In genomic region chr18:32351014-32351413, GRCh38 we compare ENCODE assay signal across 12 cellular contexts.
DNase-seq lines count a peak whose midpoint lies in the region; FAIRE-seq and TF ChIP-seq lines count a peak whose summit lies in the region.
"Had no signal": no experiment of that assay in that cellular context is flagged by ENCODE, and none has a peak within 500 bp of the region (broad histone marks: within the 10 kb centered on the region; RNA-seq: fewer than 3 reads in every experiment).

No MANE protein-coding gene starts in this region.

- POLR2A ChIA-PET in HEK293T (lab: Yijun Ruan, JAX), result no interaction called here

- H3K27ac ChIP-seq in muscle layer of duodenum (ENCODE audit: low read length) (peak overlapping the region; percentile 82), vagina (peak overlapping the region; percentile 76)

- H3K4me1 ChIP-seq in muscle layer of duodenum (ENCODE audit: control insufficient read depth in 1 of 2, insufficient read depth in 2 of 2, low read length in 2 of 2) (peaks cover 9 to 23% of the 10 kb centered on the region in 2 donors), vagina (peaks cover 49% of the 10 kb centered on the region)

- CTCF ChIA-PET in HEK293T (lab: Yijun Ruan, JAX), result interaction anchor here (0.6 to 0.7 kb wide), 2 partner anchors 118 to 193 kb away, joined by 3 to 6 read pairs; no protein-coding TSS in a partner anchor

- H3K27me3 ChIP-seq in muscle layer of duodenum (ENCODE audit: low read depth, low read length), result no peaks in the 10 kb centered on the region
- no peaks in the 10 kb centered on the region for H3K27me3 ChIP-seq in vagina

- H3K36me3 ChIP-seq in muscle layer of duodenum (ENCODE audit: control insufficient read depth in 1 of 2, insufficient read depth in 2 of 2, low read length in 2 of 2), result no peaks in the 10 kb centered on the region
- no peaks in the 10 kb centered on the region for H3K36me3 ChIP-seq in vagina

- no peak for FAIRE-seq in HTR-8/SVneo (lab: Jason Lieb, UNC)

- H3K4me3 ChIP-seq in muscle layer of duodenum (ENCODE audit: low read depth in 1 of 2, low read length in 2 of 2) (no peak overlapping the region), vagina (no peak overlapping the region)

- DNase-seq in amniotic epithelial cell (ENCODE audit: low read depth) (peak; percentile 54), fibroblast of peridontal ligament (ENCODE audit: extremely low read depth) (peak; percentile 16), vagina (ENCODE audit: extremely low spot score in 2 of 2) (no peak), HEK293T (ENCODE audit: extremely low spot score) (no peak), HTR-8/SVneo (ENCODE audit: insufficient read length, low spot score) (no peak), 8988T (no peak)
- DNase-seq: activated CD4-positive, alpha-beta T cell treated with anti-CD3 and anti-CD28 coated beads for 48 hours; CD8-positive, alpha-beta memory T cell; GF-D8; naive thymus-derived CD8-positive, alpha-beta T cell; T-cell had no signal

- H3K9me3 ChIP-seq in muscle layer of duodenum (ENCODE audit: control insufficient read depth in 1 of 2, low read length in 2 of 2) (no peaks in the 10 kb centered on the region), vagina (no peaks in the 10 kb centered on the region)

- intact Hi-C loops in vagina (cut with DNase I), result no loop called here

- TF ChIP-seq CTCF in vagina (IDR thresholded peaks at IDR 0.05), result no peak

- no peak for TF ChIP-seq POLR2A in vagina (IDR thresholded peaks at IDR 0.05)

TF ChIP-seq in HEK293T, 16 proteins besides CTCF, POLR2A, EP300 and RAD21:
- TF ChIP-seq NFRKB (IDR thresholded peaks at IDR 0.05), result no peak
- TF ChIP-seq HDGF (IDR thresholded peaks at IDR 0.05; ENCODE audit: borderline replicate concordance), result no peak
- TF ChIP-seq ELF4 (IDR thresholded peaks at IDR 0.05), result no peak
- TF ChIP-seq PKNOX1 (IDR thresholded peaks at IDR 0.05), result no peak
- TF ChIP-seq ARNT (IDR thresholded peaks at IDR 0.05), result no peak
- TF ChIP-seq FOXK2 (IDR thresholded peaks at IDR 0.05), result no peak
- no peak for TF ChIP-seq FOXA1 (IDR thresholded peaks at IDR 0.05)
- no peak for TF ChIP-seq ZNF384 (IDR thresholded peaks at IDR 0.05)
- no peak for TF ChIP-seq BHLHE40 (IDR thresholded peaks at IDR 0.05; ENCODE audit: borderline replicate concordance)
- no peak for TF ChIP-seq SP1 (IDR thresholded peaks at IDR 0.05)

Comparison
In these comparisons a context has a peak if more than half of its experiments do, and no peak if none do; other contexts are left out.
1. DNase-seq: peak in amniotic epithelial cell (single experiment) and fibroblast of peridontal ligament (single experiment); none in vagina (0 of 2), HEK293T (single experiment), HTR-8/SVneo (single experiment) and 8988T (single experiment).